ENCODE assay signal across 6 cellular contexts in the genomic region with DNA sequence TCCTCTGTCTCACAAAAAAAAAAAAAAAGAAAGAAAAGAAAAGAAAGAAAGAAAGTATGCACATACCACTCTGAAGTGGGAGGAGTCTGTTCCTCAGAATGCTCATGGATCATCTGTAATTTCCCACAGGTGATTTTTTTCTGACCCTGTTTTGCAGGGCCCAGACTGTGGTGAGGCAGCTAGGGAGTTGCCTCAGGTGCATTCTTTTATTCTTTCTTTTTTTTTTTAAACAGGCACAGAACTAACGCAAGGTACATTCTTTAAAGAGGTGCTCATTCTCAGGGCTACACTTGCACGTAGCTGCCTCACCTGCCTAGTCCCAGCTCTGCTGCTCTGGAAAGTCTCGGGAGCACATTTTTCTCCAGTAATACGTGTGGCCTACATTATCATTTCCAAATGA. TPM values are rescaled to one million over a fixed set of nuclear protein-coding genes. Genes with fewer than 3 reads are reported as not detected.
"Had no signal": no experiment of that assay in that cellular context is flagged by ENCODE, and none has a peak within 500 bp of the region (broad histone marks: within the 10 kb centered on the region; RNA-seq: fewer than 3 reads in every experiment).

No MANE protein-coding gene starts in this region.

RNA-seq across cellular contexts. Expression of a gene that starts 36.6 kb away (rescaled TPM):
- total RNA-seq: activated CD4-positive, alpha-beta memory T cell treated with anti-CD3 and anti-CD28 coated beads for 36 hours; activated CD4-positive, alpha-beta T cell treated with anti-CD3 and anti-CD28 coated beads, Interleukin-2, amount 10 ng/mL, durations not matched to agents 7 days and 5 days; activated naive CD4-positive, alpha-beta T cell treated with anti-CD3 and anti-CD28 coated beads, Interleukin-2, amount 50 U/mL, for 72 hours; ascending aorta; OCI-LY7; Peyer's patch had no signal

RNA-seq across cellular contexts. Expression of a gene that starts 47.0 kb away (rescaled TPM):
- total RNA-seq: ascending aorta had no signal
